ENCODE assay signal across 10 cellular contexts in genomic region chr13:75327132-75327505, GRCh38.
A peak's percentile ranks its signal among the peaks of the same experiment; 100 is the strongest.
DNase-seq lines count a peak whose midpoint lies in the region; ATAC-seq and TF ChIP-seq lines count a peak whose summit lies in the region.
"Had no signal": no experiment of that assay in that cellular context is flagged by ENCODE, and none has a peak within 500 bp of the region (broad histone marks: within the 10 kb centered on the region; RNA-seq: fewer than 3 reads in every experiment).

No MANE protein-coding gene starts in this region.

- TF ChIP-seq CTCF in heart right ventricle (IDR thresholded peaks at IDR 0.05) (no peak), heart left ventricle (IDR thresholded peaks at IDR 0.05) (no peak), type B pancreatic cell (conservative IDR thresholded peaks at IDR 0.05) (no peak), transverse colon (IDR thresholded peaks at IDR 0.05) (no peak)

- in situ Hi-C loops in transverse colon (cut with MboI; ENCODE audit: low pct_ligation_motif_present in 1 of 4, low pct_unique_long_range_greater_than_20kb in 1 of 4, low sequenced_read_pairs in 3 of 4) = no loop called here

- TF ChIP-seq POLR2A in heart left ventricle (IDR thresholded peaks at IDR 0.05) (no peak), transverse colon (IDR thresholded peaks at IDR 0.05) (no peak)

- H3K27ac Mint-ChIP-seq in IgD-negative memory B cell (peak overlapping the region in 1 of 3 donors; percentile 19), type B pancreatic cell (peak overlapping the region; percentile 91)
- H3K27ac Mint-ChIP-seq in effector memory CD8-positive, alpha-beta T cell = peak overlapping the region; percentile 92 to 93

- DNase-seq in heart right ventricle = no peak
- DNase-seq in heart left ventricle = no peak
- no peak for DNase-seq in effector memory CD8-positive, alpha-beta T cell
- no peak for DNase-seq in type B pancreatic cell (ENCODE audit: extremely low spot score, unreplicated experiment)
- no peak for DNase-seq in transverse colon
- no peak for DNase-seq in glomerular visceral epithelial cell (ENCODE audit: extremely low spot score)
- DNase-seq: NCI-H187 treated with DMSO at 0.1 percent for 48 hours, right cardiac atrium had no signal

- TF ChIP-seq EP300 in transverse colon (IDR thresholded peaks at IDR 0.05; ENCODE audit: low read depth) = no peak

- H3K36me3 Mint-ChIP-seq in IgD-negative memory B cell = peaks cover 3% of the 10 kb centered on the region
- peaks cover 5% of the 10 kb centered on the region for H3K36me3 Mint-ChIP-seq in effector memory CD8-positive, alpha-beta T cell (ENCODE audit: insufficient read depth)
- peaks cover 21% of the 10 kb centered on the region for H3K36me3 Mint-ChIP-seq in type B pancreatic cell

- ATAC-seq in heart right ventricle (no peak), heart left ventricle (no peak), HG03565 (IDR thresholded peaks at IDR 0.05; ENCODE audit: unreplicated experiment) (no peak)
- ATAC-seq in effector memory CD8-positive, alpha-beta T cell (replicated peaks) = peak; percentile 32

- intact Hi-C loops in heart right ventricle (cut with DNase I) (no loop called here), heart left ventricle (cut with DNase I) (no loop called here), transverse colon (cut with DNase I; ENCODE audit: low total_unique reads) (no loop called here)

- H3K4me3 Mint-ChIP-seq in IgD-negative memory B cell = peak overlapping the region; percentile 76 to 89 (median 86)
- H3K4me3 Mint-ChIP-seq in effector memory CD8-positive, alpha-beta T cell = peak overlapping the region; percentile 88 to 91
- H3K4me3 Mint-ChIP-seq in type B pancreatic cell = peak overlapping the region; percentile 80

- peaks cover 3% of the 10 kb centered on the region for H3K27me3 Mint-ChIP-seq in IgD-negative memory B cell
- H3K27me3 Mint-ChIP-seq in effector memory CD8-positive, alpha-beta T cell = peaks cover 0 to 6% of the 10 kb centered on the region in 2 donors
- H3K27me3 Mint-ChIP-seq in type B pancreatic cell = no peaks in the 10 kb centered on the region

- H3K9me3 ChIP-seq in heart right ventricle (no peaks in the 10 kb centered on the region), heart left ventricle (no peaks in the 10 kb centered on the region), transverse colon (no peaks in the 10 kb centered on the region)

- H3K36me3 ChIP-seq in heart right ventricle = peaks cover 0 to 30% (median 0%) of the 10 kb centered on the region in 9 donors
- H3K36me3 ChIP-seq in heart left ventricle = peaks cover 0 to 37% (median 5%) of the 10 kb centered on the region in 9 donors
- peaks cover 0 to 5% (median 0%) of the 10 kb centered on the region in 4 donors for H3K36me3 ChIP-seq in transverse colon

- H3K4me1 Mint-ChIP-seq in IgD-negative memory B cell (peaks cover 8 to 18% (median 17%) of the 10 kb centered on the region in 3 donors), type B pancreatic cell (ENCODE audit: unreplicated experiment) (peaks cover 18% of the 10 kb centered on the region)
- H3K4me1 Mint-ChIP-seq in effector memory CD8-positive, alpha-beta T cell (ENCODE audit: low read depth in 2 of 2) = peaks cover 12 to 15% of the 10 kb centered on the region in 2 donors

- H3K9me3 Mint-ChIP-seq in IgD-negative memory B cell (no peaks in the 10 kb centered on the region), type B pancreatic cell (peaks cover 5% of the 10 kb centered on the region)
- no peaks in the 10 kb centered on the region for H3K9me3 Mint-ChIP-seq in effector memory CD8-positive, alpha-beta T cell

- 65 to 71% methylated on average over 3 of the region's 3 CpGs for WGBS in heart right ventricle, 2 donors
- WGBS in heart left ventricle, 4 donors = 53 to 63% (median 59%) methylated on average over 3 of the region's 3 CpGs
- WGBS in transverse colon (ENCODE audit: low coverage in 1 of 2), 2 donors = 58 to 76% methylated on average over 3 of the region's 3 CpGs

- H3K27me3 ChIP-seq in heart right ventricle = no peaks in the 10 kb centered on the region
- no peaks in the 10 kb centered on the region for H3K27me3 ChIP-seq in heart left ventricle
- H3K27me3 ChIP-seq in transverse colon = no peaks in the 10 kb centered on the region

- H3K4me3 ChIP-seq in heart right ventricle (peak overlapping the region in 2 of 10 donors; percentile 35 to 36), heart left ventricle (peak overlapping the region in 2 of 12 donors; percentile 16 to 52), transverse colon (no peak overlapping the region)

- H3K27ac ChIP-seq in heart right ventricle (peak overlapping the region in 7 of 10 donors; percentile 9 to 64 (median 40)), heart left ventricle (peak overlapping the region in 5 of 12 donors; percentile 15 to 73 (median 43)), transverse colon (peak overlapping the region in 2 of 4 donors; percentile 29 to 54)

- H3K4me1 ChIP-seq in heart right ventricle = peaks cover 0 to 45% (median 23%) of the 10 kb centered on the region in 9 donors
- H3K4me1 ChIP-seq in heart left ventricle = peaks cover 0 to 36% (median 22%) of the 10 kb centered on the region in 12 donors
- H3K4me1 ChIP-seq in transverse colon = no peaks in the 10 kb centered on the region
